ENCODE assay signal across 1 cellular context in the genomic region with DNA sequence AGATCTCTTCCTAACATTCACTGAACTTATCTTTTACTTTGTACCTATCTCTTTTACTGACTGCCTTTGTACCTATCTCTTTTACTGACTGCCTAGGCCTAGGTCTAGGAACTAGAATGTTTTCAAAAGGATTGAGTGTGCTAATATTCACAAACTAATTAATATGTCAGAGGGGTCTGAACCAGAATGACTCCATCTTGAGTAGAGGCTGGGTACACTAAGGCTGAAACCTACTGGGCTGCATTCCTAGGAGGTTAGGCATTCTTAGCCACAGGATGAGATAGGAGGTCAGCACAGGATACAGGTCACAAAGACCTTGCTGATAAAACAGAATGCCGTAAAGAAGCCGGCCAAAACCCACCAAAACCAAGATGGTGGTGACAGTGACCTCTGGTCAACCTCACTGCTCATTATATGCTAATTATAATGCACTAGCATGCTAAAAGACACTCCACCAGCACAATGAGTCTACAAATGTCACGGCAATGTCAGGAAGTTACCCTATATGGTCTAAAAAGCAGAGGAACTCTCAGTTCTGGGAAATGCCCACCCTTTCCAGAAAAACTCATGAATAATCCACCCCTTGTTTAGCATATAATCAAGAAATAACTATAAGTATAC.
TF ChIP-seq lines count a peak whose summit lies in the region.

No MANE protein-coding gene starts in this region.

TF ChIP-seq in K562, 482 proteins besides CTCF, POLR2A, EP300 and RAD21 (continued from another document and continues in another):
- TF ChIP-seq PML (IDR thresholded peaks at IDR 0.05; ENCODE audit: low read length) = no peak
- peak; percentile 93 for TF ChIP-seq ZNF780A (CRISPR knock-in tag; IDR thresholded peaks at IDR 0.05)
- TF ChIP-seq, protein P1, sequence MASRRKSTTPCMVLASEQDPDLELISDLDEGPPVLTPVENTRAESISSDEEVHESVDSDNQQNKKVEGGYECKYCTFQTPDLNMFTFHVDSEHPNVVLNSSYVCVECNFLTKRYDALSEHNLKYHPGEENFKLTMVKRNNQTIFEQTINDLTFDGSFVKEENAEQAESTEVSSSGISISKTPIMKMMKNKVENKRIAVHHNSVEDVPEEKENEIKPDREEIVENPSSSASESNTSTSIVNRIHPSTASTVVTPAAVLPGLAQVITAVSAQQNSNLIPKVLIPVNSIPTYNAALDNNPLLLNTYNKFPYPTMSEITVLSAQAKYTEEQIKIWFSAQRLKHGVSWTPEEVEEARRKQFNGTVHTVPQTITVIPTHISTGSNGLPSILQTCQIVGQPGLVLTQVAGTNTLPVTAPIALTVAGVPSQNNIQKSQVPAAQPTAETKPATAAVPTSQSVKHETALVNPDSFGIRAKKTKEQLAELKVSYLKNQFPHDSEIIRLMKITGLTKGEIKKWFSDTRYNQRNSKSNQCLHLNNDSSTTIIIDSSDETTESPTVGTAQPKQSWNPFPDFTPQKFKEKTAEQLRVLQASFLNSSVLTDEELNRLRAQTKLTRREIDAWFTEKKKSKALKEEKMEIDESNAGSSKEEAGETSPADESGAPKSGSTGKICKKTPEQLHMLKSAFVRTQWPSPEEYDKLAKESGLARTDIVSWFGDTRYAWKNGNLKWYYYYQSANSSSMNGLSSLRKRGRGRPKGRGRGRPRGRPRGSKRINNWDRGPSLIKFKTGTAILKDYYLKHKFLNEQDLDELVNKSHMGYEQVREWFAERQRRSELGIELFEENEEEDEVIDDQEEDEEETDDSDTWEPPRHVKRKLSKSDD (conservative IDR thresholded peaks at IDR 0.05; ENCODE audit: low read length) = peak; percentile 90
- no peak for TF ChIP-seq TCF7 (IDR thresholded peaks at IDR 0.05; ENCODE audit: borderline replicate concordance)
- TF ChIP-seq SRSF1 (IDR thresholded peaks at IDR 0.05; ENCODE audit: low read depth, low read length) = no peak
- TF ChIP-seq, protein P2, sequence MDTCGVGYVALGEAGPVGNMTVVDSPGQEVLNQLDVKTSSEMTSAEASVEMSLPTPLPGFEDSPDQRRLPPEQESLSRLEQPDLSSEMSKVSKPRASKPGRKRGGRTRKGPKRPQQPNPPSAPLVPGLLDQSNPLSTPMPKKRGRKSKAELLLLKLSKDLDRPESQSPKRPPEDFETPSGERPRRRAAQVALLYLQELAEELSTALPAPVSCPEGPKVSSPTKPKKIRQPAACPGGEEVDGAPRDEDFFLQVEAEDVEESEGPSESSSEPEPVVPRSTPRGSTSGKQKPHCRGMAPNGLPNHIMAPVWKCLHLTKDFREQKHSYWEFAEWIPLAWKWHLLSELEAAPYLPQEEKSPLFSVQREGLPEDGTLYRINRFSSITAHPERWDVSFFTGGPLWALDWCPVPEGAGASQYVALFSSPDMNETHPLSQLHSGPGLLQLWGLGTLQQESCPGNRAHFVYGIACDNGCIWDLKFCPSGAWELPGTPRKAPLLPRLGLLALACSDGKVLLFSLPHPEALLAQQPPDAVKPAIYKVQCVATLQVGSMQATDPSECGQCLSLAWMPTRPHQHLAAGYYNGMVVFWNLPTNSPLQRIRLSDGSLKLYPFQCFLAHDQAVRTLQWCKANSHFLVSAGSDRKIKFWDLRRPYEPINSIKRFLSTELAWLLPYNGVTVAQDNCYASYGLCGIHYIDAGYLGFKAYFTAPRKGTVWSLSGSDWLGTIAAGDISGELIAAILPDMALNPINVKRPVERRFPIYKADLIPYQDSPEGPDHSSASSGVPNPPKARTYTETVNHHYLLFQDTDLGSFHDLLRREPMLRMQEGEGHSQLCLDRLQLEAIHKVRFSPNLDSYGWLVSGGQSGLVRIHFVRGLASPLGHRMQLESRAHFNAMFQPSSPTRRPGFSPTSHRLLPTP (IDR thresholded peaks at IDR 0.05; ENCODE audit: borderline replicate concordance, extremely low read depth, insufficient read length) = no peak
- TF ChIP-seq NR2F6 (CRISPR knock-in tag; IDR thresholded peaks at IDR 0.05) = peak; percentile 96
- TF ChIP-seq, protein P3, sequence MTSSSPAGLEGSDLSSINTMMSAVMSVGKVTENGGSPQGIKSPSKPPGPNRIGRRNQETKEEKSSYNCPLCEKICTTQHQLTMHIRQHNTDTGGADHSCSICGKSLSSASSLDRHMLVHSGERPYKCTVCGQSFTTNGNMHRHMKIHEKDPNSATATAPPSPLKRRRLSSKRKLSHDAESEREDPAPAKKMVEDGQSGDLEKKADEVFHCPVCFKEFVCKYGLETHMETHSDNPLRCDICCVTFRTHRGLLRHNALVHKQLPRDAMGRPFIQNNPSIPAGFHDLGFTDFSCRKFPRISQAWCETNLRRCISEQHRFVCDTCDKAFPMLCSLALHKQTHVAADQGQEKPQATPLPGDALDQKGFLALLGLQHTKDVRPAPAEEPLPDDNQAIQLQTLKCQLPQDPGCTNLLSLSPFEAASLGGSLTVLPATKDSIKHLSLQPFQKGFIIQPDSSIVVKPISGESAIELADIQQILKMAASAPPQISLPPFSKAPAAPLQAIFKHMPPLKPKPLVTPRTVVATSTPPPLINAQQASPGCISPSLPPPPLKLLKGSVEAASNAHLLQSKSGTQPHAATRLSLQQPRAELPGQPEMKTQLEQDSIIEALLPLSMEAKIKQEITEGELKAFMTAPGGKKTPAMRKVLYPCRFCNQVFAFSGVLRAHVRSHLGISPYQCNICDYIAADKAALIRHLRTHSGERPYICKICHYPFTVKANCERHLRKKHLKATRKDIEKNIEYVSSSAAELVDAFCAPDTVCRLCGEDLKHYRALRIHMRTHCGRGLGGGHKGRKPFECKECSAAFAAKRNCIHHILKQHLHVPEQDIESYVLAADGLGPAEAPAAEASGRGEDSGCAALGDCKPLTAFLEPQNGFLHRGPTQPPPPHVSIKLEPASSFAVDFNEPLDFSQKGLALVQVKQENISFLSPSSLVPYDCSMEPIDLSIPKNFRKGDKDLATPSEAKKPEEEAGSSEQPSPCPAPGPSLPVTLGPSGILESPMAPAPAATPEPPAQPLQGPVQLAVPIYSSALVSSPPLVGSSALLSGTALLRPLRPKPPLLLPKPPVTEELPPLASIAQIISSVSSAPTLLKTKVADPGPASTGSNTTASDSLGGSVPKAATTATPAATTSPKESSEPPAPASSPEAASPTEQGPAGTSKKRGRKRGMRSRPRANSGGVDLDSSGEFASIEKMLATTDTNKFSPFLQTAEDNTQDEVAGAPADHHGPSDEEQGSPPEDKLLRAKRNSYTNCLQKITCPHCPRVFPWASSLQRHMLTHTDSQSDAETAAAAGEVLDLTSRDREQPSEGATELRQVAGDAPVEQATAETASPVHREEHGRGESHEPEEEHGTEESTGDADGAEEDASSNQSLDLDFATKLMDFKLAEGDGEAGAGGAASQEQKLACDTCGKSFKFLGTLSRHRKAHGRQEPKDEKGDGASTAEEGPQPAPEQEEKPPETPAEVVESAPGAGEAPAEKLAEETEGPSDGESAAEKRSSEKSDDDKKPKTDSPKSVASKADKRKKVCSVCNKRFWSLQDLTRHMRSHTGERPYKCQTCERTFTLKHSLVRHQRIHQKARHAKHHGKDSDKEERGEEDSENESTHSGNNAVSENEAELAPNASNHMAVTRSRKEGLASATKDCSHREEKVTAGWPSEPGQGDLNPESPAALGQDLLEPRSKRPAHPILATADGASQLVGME (CRISPR knock-in tag; IDR thresholded peaks at IDR 0.05) = peak; percentile 100
- TF ChIP-seq, protein P4, sequence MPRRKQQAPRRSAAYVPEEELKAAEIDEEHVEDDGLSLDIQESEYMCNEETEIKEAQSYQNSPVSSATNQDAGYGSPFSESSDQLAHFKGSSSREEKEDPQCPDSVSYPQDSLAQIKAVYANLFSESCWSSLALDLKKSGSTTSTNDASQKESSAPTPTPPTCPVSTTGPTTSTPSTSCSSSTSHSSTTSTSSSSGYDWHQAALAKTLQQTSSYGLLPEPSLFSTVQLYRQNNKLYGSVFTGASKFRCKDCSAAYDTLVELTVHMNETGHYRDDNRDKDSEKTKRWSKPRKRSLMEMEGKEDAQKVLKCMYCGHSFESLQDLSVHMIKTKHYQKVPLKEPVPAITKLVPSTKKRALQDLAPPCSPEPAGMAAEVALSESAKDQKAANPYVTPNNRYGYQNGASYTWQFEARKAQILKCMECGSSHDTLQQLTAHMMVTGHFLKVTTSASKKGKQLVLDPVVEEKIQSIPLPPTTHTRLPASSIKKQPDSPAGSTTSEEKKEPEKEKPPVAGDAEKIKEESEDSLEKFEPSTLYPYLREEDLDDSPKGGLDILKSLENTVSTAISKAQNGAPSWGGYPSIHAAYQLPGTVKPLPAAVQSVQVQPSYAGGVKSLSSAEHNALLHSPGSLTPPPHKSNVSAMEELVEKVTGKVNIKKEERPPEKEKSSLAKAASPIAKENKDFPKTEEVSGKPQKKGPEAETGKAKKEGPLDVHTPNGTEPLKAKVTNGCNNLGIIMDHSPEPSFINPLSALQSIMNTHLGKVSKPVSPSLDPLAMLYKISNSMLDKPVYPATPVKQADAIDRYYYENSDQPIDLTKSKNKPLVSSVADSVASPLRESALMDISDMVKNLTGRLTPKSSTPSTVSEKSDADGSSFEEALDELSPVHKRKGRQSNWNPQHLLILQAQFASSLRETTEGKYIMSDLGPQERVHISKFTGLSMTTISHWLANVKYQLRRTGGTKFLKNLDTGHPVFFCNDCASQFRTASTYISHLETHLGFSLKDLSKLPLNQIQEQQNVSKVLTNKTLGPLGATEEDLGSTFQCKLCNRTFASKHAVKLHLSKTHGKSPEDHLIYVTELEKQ (CRISPR knock-in tag; IDR thresholded peaks at IDR 0.05) = peak; percentile 99
- no peak for TF ChIP-seq FOXK1 (CRISPR knock-in tag; IDR thresholded peaks at IDR 0.05; ENCODE audit: borderline replicate concordance)
- TF ChIP-seq, protein P5, sequence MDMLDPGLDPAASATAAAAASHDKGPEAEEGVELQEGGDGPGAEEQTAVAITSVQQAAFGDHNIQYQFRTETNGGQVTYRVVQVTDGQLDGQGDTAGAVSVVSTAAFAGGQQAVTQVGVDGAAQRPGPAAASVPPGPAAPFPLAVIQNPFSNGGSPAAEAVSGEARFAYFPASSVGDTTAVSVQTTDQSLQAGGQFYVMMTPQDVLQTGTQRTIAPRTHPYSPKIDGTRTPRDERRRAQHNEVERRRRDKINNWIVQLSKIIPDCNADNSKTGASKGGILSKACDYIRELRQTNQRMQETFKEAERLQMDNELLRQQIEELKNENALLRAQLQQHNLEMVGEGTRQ (CRISPR knock-in tag; IDR thresholded peaks at IDR 0.05) = no peak
- TF ChIP-seq POLR3G (IDR thresholded peaks at IDR 0.05; ENCODE audit: extremely low read depth, insufficient read length, insufficient replicate concordance) = no peak
- no peak for TF ChIP-seq HNRNPL (IDR thresholded peaks at IDR 0.05; ENCODE audit: low read depth, low read length)
- TF ChIP-seq STAT5B (CRISPR knock-in tag; IDR thresholded peaks at IDR 0.05) = peak; percentile 96
- TF ChIP-seq, protein P6, sequence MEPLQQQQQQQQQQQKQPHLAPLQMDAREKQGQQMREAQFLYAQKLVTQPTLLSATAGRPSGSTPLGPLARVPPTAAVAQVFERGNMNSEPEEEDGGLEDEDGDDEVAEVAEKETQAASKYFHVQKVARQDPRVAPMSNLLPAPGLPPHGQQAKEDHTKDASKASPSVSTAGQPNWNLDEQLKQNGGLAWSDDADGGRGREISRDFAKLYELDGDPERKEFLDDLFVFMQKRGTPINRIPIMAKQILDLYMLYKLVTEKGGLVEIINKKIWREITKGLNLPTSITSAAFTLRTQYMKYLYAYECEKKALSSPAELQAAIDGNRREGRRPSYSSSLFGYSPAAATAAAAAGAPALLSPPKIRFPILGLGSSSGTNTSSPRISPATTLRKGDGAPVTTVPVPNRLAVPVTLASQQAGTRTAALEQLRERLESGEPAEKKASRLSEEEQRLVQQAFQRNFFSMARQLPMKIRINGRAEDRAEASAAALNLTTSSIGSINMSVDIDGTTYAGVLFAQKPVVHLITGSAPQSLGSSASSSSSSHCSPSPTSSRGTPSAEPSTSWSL (CRISPR knock-in tag; IDR thresholded peaks at IDR 0.05; ENCODE audit: borderline replicate concordance) = peak; percentile 99
- TF ChIP-seq RUNX1 (IDR thresholded peaks at IDR 0.05; ENCODE audit: low read depth) = no peak
- TF ChIP-seq ZNF124 (CRISPR knock-in tag; IDR thresholded peaks at IDR 0.05) = no peak
- TF ChIP-seq, protein P7, sequence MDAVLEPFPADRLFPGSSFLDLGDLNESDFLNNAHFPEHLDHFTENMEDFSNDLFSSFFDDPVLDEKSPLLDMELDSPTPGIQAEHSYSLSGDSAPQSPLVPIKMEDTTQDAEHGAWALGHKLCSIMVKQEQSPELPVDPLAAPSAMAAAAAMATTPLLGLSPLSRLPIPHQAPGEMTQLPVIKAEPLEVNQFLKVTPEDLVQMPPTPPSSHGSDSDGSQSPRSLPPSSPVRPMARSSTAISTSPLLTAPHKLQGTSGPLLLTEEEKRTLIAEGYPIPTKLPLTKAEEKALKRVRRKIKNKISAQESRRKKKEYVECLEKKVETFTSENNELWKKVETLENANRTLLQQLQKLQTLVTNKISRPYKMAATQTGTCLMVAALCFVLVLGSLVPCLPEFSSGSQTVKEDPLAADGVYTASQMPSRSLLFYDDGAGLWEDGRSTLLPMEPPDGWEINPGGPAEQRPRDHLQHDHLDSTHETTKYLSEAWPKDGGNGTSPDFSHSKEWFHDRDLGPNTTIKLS (IDR thresholded peaks at IDR 0.05; ENCODE audit: borderline replicate concordance, low read depth) = no peak
- no peak for TF ChIP-seq PTBP1 (IDR thresholded peaks at IDR 0.05; ENCODE audit: low read depth, low read length)
- no peak for TF ChIP-seq KAT2B (IDR thresholded peaks at IDR 0.05; ENCODE audit: low read depth, low read length)
- TF ChIP-seq WHSC1 (IDR thresholded peaks at IDR 0.05; ENCODE audit: low read length) = no peak
- TF ChIP-seq TFAM (CRISPR knock-in tag; conservative IDR thresholded peaks at IDR 0.05) = no peak
- TF ChIP-seq, protein P8, sequence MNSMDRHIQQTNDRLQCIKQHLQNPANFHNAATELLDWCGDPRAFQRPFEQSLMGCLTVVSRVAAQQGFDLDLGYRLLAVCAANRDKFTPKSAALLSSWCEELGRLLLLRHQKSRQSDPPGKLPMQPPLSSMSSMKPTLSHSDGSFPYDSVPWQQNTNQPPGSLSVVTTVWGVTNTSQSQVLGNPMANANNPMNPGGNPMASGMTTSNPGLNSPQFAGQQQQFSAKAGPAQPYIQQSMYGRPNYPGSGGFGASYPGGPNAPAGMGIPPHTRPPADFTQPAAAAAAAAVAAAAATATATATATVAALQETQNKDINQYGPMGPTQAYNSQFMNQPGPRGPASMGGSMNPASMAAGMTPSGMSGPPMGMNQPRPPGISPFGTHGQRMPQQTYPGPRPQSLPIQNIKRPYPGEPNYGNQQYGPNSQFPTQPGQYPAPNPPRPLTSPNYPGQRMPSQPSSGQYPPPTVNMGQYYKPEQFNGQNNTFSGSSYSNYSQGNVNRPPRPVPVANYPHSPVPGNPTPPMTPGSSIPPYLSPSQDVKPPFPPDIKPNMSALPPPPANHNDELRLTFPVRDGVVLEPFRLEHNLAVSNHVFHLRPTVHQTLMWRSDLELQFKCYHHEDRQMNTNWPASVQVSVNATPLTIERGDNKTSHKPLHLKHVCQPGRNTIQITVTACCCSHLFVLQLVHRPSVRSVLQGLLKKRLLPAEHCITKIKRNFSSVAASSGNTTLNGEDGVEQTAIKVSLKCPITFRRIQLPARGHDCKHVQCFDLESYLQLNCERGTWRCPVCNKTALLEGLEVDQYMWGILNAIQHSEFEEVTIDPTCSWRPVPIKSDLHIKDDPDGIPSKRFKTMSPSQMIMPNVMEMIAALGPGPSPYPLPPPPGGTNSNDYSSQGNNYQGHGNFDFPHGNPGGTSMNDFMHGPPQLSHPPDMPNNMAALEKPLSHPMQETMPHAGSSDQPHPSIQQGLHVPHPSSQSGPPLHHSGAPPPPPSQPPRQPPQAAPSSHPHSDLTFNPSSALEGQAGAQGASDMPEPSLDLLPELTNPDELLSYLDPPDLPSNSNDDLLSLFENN (IDR thresholded peaks at IDR 0.05; ENCODE audit: low read depth in 2 of 2, low read length in 2 of 2) = no peak
